ENCODE assay signal across 8 cellular contexts in genomic region chr3:150763122-150763840, GRCh38. TPM values are rescaled to one million over a fixed set of nuclear protein-coding genes. Genes with fewer than 3 reads are reported as not detected.
DNase-seq lines count a peak whose midpoint lies in the region; ATAC-seq and TF ChIP-seq lines count a peak whose summit lies in the region.

Gene SIAH2, minus strand, starts transcription at chr3:150763169. Its CDS starts 320 bp downstream, at chr3:150762849.

- H3K4me2 ChIP-seq in GM23338 (peak within 1 kb of the TSS; percentile 98), neural cell (ENCODE audit: low read length) (peak within 1 kb of the TSS; percentile 83)

- H3K4me1 ChIP-seq in GM23338 (ENCODE audit: insufficient read depth): peaks cover 33% of the 10 kb centered on the region

- TF ChIP-seq CTCF in GM23338 (conservative IDR thresholded peaks at IDR 0.05; ENCODE audit: low read depth in 2 of 2) (no peak), LNCaP clone FGC (IDR thresholded peaks at IDR 0.05; ENCODE audit: control insufficient read depth, extremely low read depth, insufficient read depth) (peak; percentile 15; the same call in 1 of the 2 replicates), fibroblast of the aortic adventitia (IDR thresholded peaks at IDR 0.05; ENCODE audit: insufficient read depth, low read length) (no peak), neural cell (IDR thresholded peaks at IDR 0.05; ENCODE audit: poor library complexity, severe bottlenecking) (peak; percentile 41)

- H3K9me3 Mint-ChIP-seq in GM23338: no peaks in the 10 kb centered on the region
- H3K9me3 Mint-ChIP-seq in stimulated activated naive CD8-positive, alpha-beta T cell treated with anti-CD3 and anti-CD28 coated beads, Interleukin-15, amount 100 ng/mL, for 72 hours: no peaks in the 10 kb centered on the region

- H3K79me2 ChIP-seq in GM23338 (replicated peaks; ENCODE audit: insufficient read depth) (peaks cover 24% of the 10 kb centered on the region), neural cell (replicated peaks; ENCODE audit: insufficient read depth, low read length) (peaks cover 11% of the 10 kb centered on the region)

- H3K4me1 Mint-ChIP-seq in GM23338: peaks cover 44% of the 10 kb centered on the region
- peaks cover 38% of the 10 kb centered on the region for H3K4me1 Mint-ChIP-seq in stimulated activated naive CD8-positive, alpha-beta T cell treated with anti-CD3 and anti-CD28 coated beads, Interleukin-15, amount 100 ng/mL, for 72 hours

- H3K27me3 ChIP-seq in GM23338 (ENCODE audit: insufficient read depth) (peaks cover 45% of the 10 kb centered on the region), neural cell (ENCODE audit: insufficient read depth, low read depth, low read length) (no peaks in the 10 kb centered on the region)

- H3F3A ChIP-seq in GM23338 (replicated peaks; ENCODE audit: low read depth): no peaks in the 10 kb centered on the region
- H3F3A ChIP-seq in neural cell (ENCODE audit: insufficient read depth, low read length, poor library complexity, severe bottlenecking): no peaks in the 10 kb centered on the region

- H3K4me3 ChIP-seq in GM23338 (peak within 1 kb of the TSS; percentile 78), LNCaP clone FGC (ENCODE audit: low read depth, low read length) (peak within 1 kb of the TSS; percentile 59), fibroblast of the aortic adventitia (ENCODE audit: low read depth, low read length) (peak within 1 kb of the TSS; percentile 97), neural cell (ENCODE audit: low read length) (peak within 1 kb of the TSS; percentile 88)

- H3K9me2 ChIP-seq in GM23338 (ENCODE audit: insufficient read depth) (no peaks in the 10 kb centered on the region), neural cell (ENCODE audit: insufficient read depth, low read length) (no peaks in the 10 kb centered on the region)

- H3K9me3 ChIP-seq in neural cell (ENCODE audit: low read length): no peaks in the 10 kb centered on the region

- DNase-seq in EH (ENCODE audit: low read depth) (peak; percentile 96), GM23338 (ENCODE audit: low spot score) (peak; percentile 83), LNCaP clone FGC (ENCODE audit: low read depth) (peak; percentile 73), SHP77 (lab: John Stamatoyannopoulos, UW) (peak; percentile 85), fibroblast of the aortic adventitia (ENCODE audit: low read depth) (peak; percentile 92)
- DNase-seq in activated effector memory CD4-positive, alpha-beta T cell treated with Interleukin-2 at 50 U/mL for 16 hours: peak; percentile 90
- peak; percentile 95 to 97 for DNase-seq in stimulated activated naive CD8-positive, alpha-beta T cell treated with anti-CD3 and anti-CD28 coated beads, Interleukin-15, amount 100 ng/mL, for 72 hours

- H3K36me3 ChIP-seq in GM23338 (ENCODE audit: insufficient read depth) (no peaks in the 10 kb centered on the region), neural cell (ENCODE audit: insufficient read depth, low read length) (no peaks in the 10 kb centered on the region)

- H3K36me3 Mint-ChIP-seq in GM23338 (ENCODE audit: low read depth): no peaks in the 10 kb centered on the region

- ATAC-seq in GM23338: peak; percentile 80
- peak; percentile 86 for ATAC-seq in stimulated activated naive CD8-positive, alpha-beta T cell treated with anti-CD3 and anti-CD28 coated beads, Interleukin-15, amount 100 ng/mL, for 72 hours

- TF ChIP-seq EP300 in neural cell (conservative IDR thresholded peaks at IDR 0.05; ENCODE audit: poor library complexity, severe bottlenecking): peak; percentile 65

- peak within 1 kb of the TSS; percentile 76 for H3K9ac ChIP-seq in neural cell (ENCODE audit: low read length)

- H3K27me3 Mint-ChIP-seq in GM23338 (ENCODE audit: insufficient read depth, low read depth, poor library complexity): peaks cover 25% of the 10 kb centered on the region
- no peaks in the 10 kb centered on the region for H3K27me3 Mint-ChIP-seq in stimulated activated naive CD8-positive, alpha-beta T cell treated with anti-CD3 and anti-CD28 coated beads, Interleukin-15, amount 100 ng/mL, for 72 hours

- peak within 1 kb of the TSS; percentile 88 for H3K4me3 Mint-ChIP-seq in GM23338
- peak within 1 kb of the TSS; percentile 94 to 97 for H3K4me3 Mint-ChIP-seq in stimulated activated naive CD8-positive, alpha-beta T cell treated with anti-CD3 and anti-CD28 coated beads, Interleukin-15, amount 100 ng/mL, for 72 hours

- H3K27ac Mint-ChIP-seq in GM23338: peak within 1 kb of the TSS; percentile 27; the same call in 1 of the 2 replicates
- H3K27ac Mint-ChIP-seq in stimulated activated naive CD8-positive, alpha-beta T cell treated with anti-CD3 and anti-CD28 coated beads, Interleukin-15, amount 100 ng/mL, for 72 hours: peak within 1 kb of the TSS; percentile 99

- no peak within 1 kb of the TSS for H3K27ac ChIP-seq in GM23338 (ENCODE audit: low read depth)
- H3K27ac ChIP-seq in neural cell (ENCODE audit: low read length): peak within 1 kb of the TSS; percentile 72

- no peaks in the 10 kb centered on the region for H4K20me1 ChIP-seq in GM23338 (replicated peaks; ENCODE audit: insufficient read depth)
- H4K20me1 ChIP-seq in neural cell (ENCODE audit: insufficient read depth): no peaks in the 10 kb centered on the region

- peak within 1 kb of the TSS; percentile 98 for H2AFZ ChIP-seq in GM23338
- peak within 1 kb of the TSS; percentile 73 for H2AFZ ChIP-seq in neural cell (ENCODE audit: low read depth, low read length)

- peak; percentile 47 for TF ChIP-seq RAD21 in neural cell (conservative IDR thresholded peaks at IDR 0.05)

TF ChIP-seq in GM23338, 12 proteins besides CTCF, POLR2A, EP300 and RAD21:
- TF ChIP-seq POLR2AphosphoS5 (IDR thresholded peaks at IDR 0.05; ENCODE audit: low read depth): peak; percentile 36; the same call in 1 of the 2 replicates
- no peak for TF ChIP-seq EZH2 (IDR thresholded peaks at IDR 0.05; ENCODE audit: low read depth, unreplicated experiment)
- TF ChIP-seq CREB1 (CRISPR knock-in tag; IDR thresholded peaks at IDR 0.05; ENCODE audit: low read depth): peak; percentile 74

TF ChIP-seq in neural cell, 6 proteins besides CTCF, POLR2A, EP300 and RAD21:
- no peak for TF ChIP-seq EZH2 (IDR thresholded peaks at IDR 0.05; ENCODE audit: borderline replicate concordance, insufficient read depth, low read length, poor library complexity, severe bottlenecking)
- TF ChIP-seq MXI1 (conservative IDR thresholded peaks at IDR 0.05; ENCODE audit: poor library complexity, severe bottlenecking): peak; percentile 91
- TF ChIP-seq, protein P1, sequence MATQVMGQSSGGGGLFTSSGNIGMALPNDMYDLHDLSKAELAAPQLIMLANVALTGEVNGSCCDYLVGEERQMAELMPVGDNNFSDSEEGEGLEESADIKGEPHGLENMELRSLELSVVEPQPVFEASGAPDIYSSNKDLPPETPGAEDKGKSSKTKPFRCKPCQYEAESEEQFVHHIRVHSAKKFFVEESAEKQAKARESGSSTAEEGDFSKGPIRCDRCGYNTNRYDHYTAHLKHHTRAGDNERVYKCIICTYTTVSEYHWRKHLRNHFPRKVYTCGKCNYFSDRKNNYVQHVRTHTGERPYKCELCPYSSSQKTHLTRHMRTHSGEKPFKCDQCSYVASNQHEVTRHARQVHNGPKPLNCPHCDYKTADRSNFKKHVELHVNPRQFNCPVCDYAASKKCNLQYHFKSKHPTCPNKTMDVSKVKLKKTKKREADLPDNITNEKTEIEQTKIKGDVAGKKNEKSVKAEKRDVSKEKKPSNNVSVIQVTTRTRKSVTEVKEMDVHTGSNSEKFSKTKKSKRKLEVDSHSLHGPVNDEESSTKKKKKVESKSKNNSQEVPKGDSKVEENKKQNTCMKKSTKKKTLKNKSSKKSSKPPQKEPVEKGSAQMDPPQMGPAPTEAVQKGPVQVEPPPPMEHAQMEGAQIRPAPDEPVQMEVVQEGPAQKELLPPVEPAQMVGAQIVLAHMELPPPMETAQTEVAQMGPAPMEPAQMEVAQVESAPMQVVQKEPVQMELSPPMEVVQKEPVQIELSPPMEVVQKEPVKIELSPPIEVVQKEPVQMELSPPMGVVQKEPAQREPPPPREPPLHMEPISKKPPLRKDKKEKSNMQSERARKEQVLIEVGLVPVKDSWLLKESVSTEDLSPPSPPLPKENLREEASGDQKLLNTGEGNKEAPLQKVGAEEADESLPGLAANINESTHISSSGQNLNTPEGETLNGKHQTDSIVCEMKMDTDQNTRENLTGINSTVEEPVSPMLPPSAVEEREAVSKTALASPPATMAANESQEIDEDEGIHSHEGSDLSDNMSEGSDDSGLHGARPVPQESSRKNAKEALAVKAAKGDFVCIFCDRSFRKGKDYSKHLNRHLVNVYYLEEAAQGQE (IDR thresholded peaks at IDR 0.05; ENCODE audit: borderline replicate concordance): peak; percentile 20
- TF ChIP-seq TAF1 (IDR thresholded peaks at IDR 0.05; ENCODE audit: low read depth): no peak
- peak; percentile 79 for TF ChIP-seq POLR2AphosphoS5 (IDR thresholded peaks at IDR 0.05)
- peak; percentile 31 for TF ChIP-seq SMC3 (conservative IDR thresholded peaks at IDR 0.05; ENCODE audit: poor library complexity)

RNA-seq across cellular contexts. Expression of gene SIAH2, which starts in this region (rescaled TPM):
- total RNA-seq in GM23338 (2014; rRNA removed; shearing (Covaris generic)): 15.3 and 28.8 TPM in 2 replicates
- polyA plus RNA-seq in GM23338 (2016; fragmentation: Nextera tagmentation; extraction: Ambion mirVana): 6.3 and 6.4 TPM in 2 replicates
- 16.9 and 22.5 TPM in 2 replicates for total RNA-seq in fibroblast of the aortic adventitia (ENCODE audit: low replicate concordance)
- 21.8 and 41.1 TPM in 2 replicates for polyA plus RNA-seq in neural cell
- 40.3 and 42.6 TPM in 2 replicates for polyA minus RNA-seq in neural cell

Comparison
In these comparisons a context has a peak if more than half of its experiments do, and no peak if none do; other contexts are left out.
1. CTCF ChIP-seq: peak in LNCaP clone FGC (single experiment) and neural cell (single experiment); none in GM23338 (0 of 2) and fibroblast of the aortic adventitia (single experiment).
2. Peak in every context shown above with its lines, with median percentiles within 50 percentile points of each other: DNase-seq and H3K4me3 ChIP-seq.